In genomic region chr1:172669011-172669410, GRCh38 we compare ENCODE assay signal across 25 cellular contexts. TPM values are rescaled to one million over a fixed set of nuclear protein-coding genes. Genes with fewer than 3 reads are reported as not detected.
A peak's percentile ranks its signal among the peaks of the same experiment; 100 is the strongest.
DNase-seq lines count a peak whose midpoint lies in the region; ATAC-seq and TF ChIP-seq lines count a peak whose summit lies in the region.
"Had no signal": no experiment of that assay in that cellular context is flagged by ENCODE, and none has a peak within 500 bp of the region (broad histone marks: within the 10 kb centered on the region; RNA-seq: fewer than 3 reads in every experiment).

No MANE protein-coding gene starts in this region.

- no peak for TF ChIP-seq CTCF in brain microvascular endothelial cell (IDR thresholded peaks at IDR 0.05; ENCODE audit: low read depth, low read length, missing control alignments)

- no peak overlapping the region for H3K27ac ChIP-seq in CD8-positive, alpha-beta memory T cell (ENCODE audit: low read depth, low read length)
- no peak overlapping the region for H3K27ac ChIP-seq in brain microvascular endothelial cell

- no peak overlapping the region for H3K4me3 ChIP-seq in CD8-positive, alpha-beta memory T cell (ENCODE audit: low read length)
- no peak overlapping the region for H3K4me3 ChIP-seq in brain microvascular endothelial cell (ENCODE audit: low read depth, low read length)

- peaks cover 36% of the 10 kb centered on the region for H3K36me3 Mint-ChIP-seq in activated CD4-positive, alpha-beta memory T cell treated with anti-CD3 and anti-CD28 coated beads for 36 hours
- H3K36me3 Mint-ChIP-seq in activated CD4-positive, alpha-beta memory T cell treated with anti-CD3 and anti-CD28 coated beads, Interleukin-2, amount 10 ng/mL, durations not matched to agents 7 days and 5 days (ENCODE audit: low read depth): peaks cover 39% of the 10 kb centered on the region
- peaks cover 19 to 42% (median 27%) of the 10 kb centered on the region in 3 donors for H3K36me3 Mint-ChIP-seq in CD8-positive, alpha-beta memory T cell
- H3K36me3 Mint-ChIP-seq in activated T-helper 17 cell treated with anti-CD3 and anti-CD28 coated beads, Interleukin-2, amount 50 U/mL, for 72 hours (ENCODE audit: low read depth): peaks cover 57% of the 10 kb centered on the region
- H3K36me3 Mint-ChIP-seq in immature natural killer cell: peaks cover 55 to 67% (median 57%) of the 10 kb centered on the region in 3 donors

- CTCF ChIA-PET in activated CD4-positive, alpha-beta memory T cell treated with anti-CD3 and anti-CD28 coated beads for 36 hours (lab: Charles Lee): no interaction called here
- CTCF ChIA-PET in activated CD4-positive, alpha-beta memory T cell treated with anti-CD3 and anti-CD28 coated beads, Interleukin-2, amount 10 ng/mL, durations not matched to agents 7 days and 5 days (lab: Charles Lee): no interaction called here
- CTCF ChIA-PET in CD8-positive, alpha-beta memory T cell (lab: Charles Lee): no interaction called here

- POLR2A ChIA-PET in activated CD4-positive, alpha-beta memory T cell treated with anti-CD3 and anti-CD28 coated beads for 36 hours (lab: Charles Lee): interaction anchor here (1.7 kb wide), 1 partner anchor 10 kb away, joined by 9 read pairs; the partner anchor contains the start of gene FASLG
- POLR2A ChIA-PET in activated CD4-positive, alpha-beta memory T cell treated with anti-CD3 and anti-CD28 coated beads, Interleukin-2, amount 10 ng/mL, durations not matched to agents 7 days and 5 days (lab: Charles Lee): no interaction called here
- POLR2A ChIA-PET in CD8-positive, alpha-beta memory T cell (lab: Charles Lee): no interaction called here

- in situ Hi-C loops in brain microvascular endothelial cell (cut with HindIII; ENCODE audit: low pct_ligation_motif_present, low sequenced_read_pairs): no loop called here

- H3K27me3 ChIP-seq in CD8-positive, alpha-beta memory T cell (ENCODE audit: insufficient read depth, low read length, poor library complexity, severe bottlenecking): no peaks in the 10 kb centered on the region
- H3K27me3 ChIP-seq in brain microvascular endothelial cell (replicated peaks): no peaks in the 10 kb centered on the region

- peaks cover 51% of the 10 kb centered on the region for H3K4me1 ChIP-seq in CD8-positive, alpha-beta memory T cell (ENCODE audit: insufficient read depth, low read length)

- DNase-seq in activated CD4-positive, alpha-beta memory T cell treated with anti-CD3 and anti-CD28 coated beads for 36 hours: no peak
- DNase-seq in activated CD4-positive, alpha-beta memory T cell treated with anti-CD3 and anti-CD28 coated beads, Interleukin-2, amount 10 ng/mL, durations not matched to agents 7 days and 5 days: no peak
- DNase-seq in CD8-positive, alpha-beta memory T cell: no peak
- DNase-seq in immature natural killer cell (no peak), NCI-H1105 treated with DMSO at 0.1 percent for 48 hours (lab: John Stamatoyannopoulos, UW) (no peak), brain microvascular endothelial cell (no peak), DMS79 (lab: John Stamatoyannopoulos, UW) (no peak)
- DNase-seq: AML-193; C1 segment of cervical spinal cord; Calu3; CD8-positive, alpha-beta T cell; GDM1; Karpas-422; MV-4-11; NCI-H1694; NCI-H2081 treated with DMSO at 0.1 percent for 48 hours; NCI-H2171 treated with DMSO at 0.1 percent for 48 hours; NCI-H524 treated with DMSO at 0.1 percent for 48 hours; NCI-H82 had no signal

- ATAC-seq in activated T-helper 17 cell treated with anti-CD3 and anti-CD28 coated beads, Interleukin-2, amount 50 U/mL, for 72 hours (replicated peaks): peak; percentile 10
- ATAC-seq: CD8-positive, alpha-beta T cell; HCT116 had no signal

- H3K9me3 Mint-ChIP-seq in activated CD4-positive, alpha-beta memory T cell treated with anti-CD3 and anti-CD28 coated beads for 36 hours: no peaks in the 10 kb centered on the region
- H3K9me3 Mint-ChIP-seq in activated CD4-positive, alpha-beta memory T cell treated with anti-CD3 and anti-CD28 coated beads, Interleukin-2, amount 10 ng/mL, durations not matched to agents 7 days and 5 days: no peaks in the 10 kb centered on the region
- H3K9me3 Mint-ChIP-seq in CD8-positive, alpha-beta memory T cell: no peaks in the 10 kb centered on the region
- H3K9me3 Mint-ChIP-seq in activated T-helper 17 cell treated with anti-CD3 and anti-CD28 coated beads, Interleukin-2, amount 50 U/mL, for 72 hours: no peaks in the 10 kb centered on the region
- no peaks in the 10 kb centered on the region for H3K9me3 Mint-ChIP-seq in immature natural killer cell
- H3K9me3 Mint-ChIP-seq: CD8-positive, alpha-beta T cell had no signal

- peaks cover 77% of the 10 kb centered on the region for H3K4me1 Mint-ChIP-seq in activated CD4-positive, alpha-beta memory T cell treated with anti-CD3 and anti-CD28 coated beads for 36 hours (ENCODE audit: low read depth)
- H3K4me1 Mint-ChIP-seq in activated CD4-positive, alpha-beta memory T cell treated with anti-CD3 and anti-CD28 coated beads, Interleukin-2, amount 10 ng/mL, durations not matched to agents 7 days and 5 days: peaks cover 41% of the 10 kb centered on the region
- peaks cover 78 to 88% (median 86%) of the 10 kb centered on the region in 3 donors for H3K4me1 Mint-ChIP-seq in CD8-positive, alpha-beta memory T cell
- peaks cover 34% of the 10 kb centered on the region for H3K4me1 Mint-ChIP-seq in activated T-helper 17 cell treated with anti-CD3 and anti-CD28 coated beads, Interleukin-2, amount 50 U/mL, for 72 hours
- peaks cover 96 to 100% of the 10 kb centered on the region in 2 donors for H3K4me1 Mint-ChIP-seq in immature natural killer cell

- H3K36me3 ChIP-seq in CD8-positive, alpha-beta memory T cell (ENCODE audit: insufficient read depth, low read length): no peaks in the 10 kb centered on the region
- H3K36me3 ChIP-seq in brain microvascular endothelial cell (replicated peaks): no peaks in the 10 kb centered on the region

- H3K27ac Mint-ChIP-seq in activated CD4-positive, alpha-beta memory T cell treated with anti-CD3 and anti-CD28 coated beads for 36 hours: peak overlapping the region; percentile 28
- no peak overlapping the region for H3K27ac Mint-ChIP-seq in activated CD4-positive, alpha-beta memory T cell treated with anti-CD3 and anti-CD28 coated beads, Interleukin-2, amount 10 ng/mL, durations not matched to agents 7 days and 5 days
- H3K27ac Mint-ChIP-seq in CD8-positive, alpha-beta memory T cell: peak overlapping the region in 5 of 8 donors; percentile 36 to 84 (median 59)
- H3K27ac Mint-ChIP-seq in activated T-helper 17 cell treated with anti-CD3 and anti-CD28 coated beads, Interleukin-2, amount 50 U/mL, for 72 hours: peak overlapping the region; percentile 86
- peak overlapping the region; percentile 96 to 100 (median 99) for H3K27ac Mint-ChIP-seq in immature natural killer cell

- no peaks in the 10 kb centered on the region for H3K9me3 ChIP-seq in CD8-positive, alpha-beta memory T cell (ENCODE audit: low read length)

- H3K4me3 Mint-ChIP-seq in activated CD4-positive, alpha-beta memory T cell treated with anti-CD3 and anti-CD28 coated beads for 36 hours: no peak overlapping the region
- H3K4me3 Mint-ChIP-seq in activated CD4-positive, alpha-beta memory T cell treated with anti-CD3 and anti-CD28 coated beads, Interleukin-2, amount 10 ng/mL, durations not matched to agents 7 days and 5 days: no peak overlapping the region
- peak overlapping the region in 2 of 7 donors; percentile 18 to 24 for H3K4me3 Mint-ChIP-seq in CD8-positive, alpha-beta memory T cell
- peak overlapping the region; percentile 72 for H3K4me3 Mint-ChIP-seq in activated T-helper 17 cell treated with anti-CD3 and anti-CD28 coated beads, Interleukin-2, amount 50 U/mL, for 72 hours
- peak overlapping the region in 4 of 5 donors; percentile 28 to 77 (median 41) for H3K4me3 Mint-ChIP-seq in immature natural killer cell
- H3K4me3 Mint-ChIP-seq: CD8-positive, alpha-beta T cell had no signal

- intact Hi-C loops in activated CD4-positive, alpha-beta memory T cell treated with anti-CD3 and anti-CD28 coated beads for 36 hours (cut with micrococcal nuclease): no loop called here

- peaks cover 3% of the 10 kb centered on the region for H3K27me3 Mint-ChIP-seq in activated CD4-positive, alpha-beta memory T cell treated with anti-CD3 and anti-CD28 coated beads for 36 hours
- no peaks in the 10 kb centered on the region for H3K27me3 Mint-ChIP-seq in activated CD4-positive, alpha-beta memory T cell treated with anti-CD3 and anti-CD28 coated beads, Interleukin-2, amount 10 ng/mL, durations not matched to agents 7 days and 5 days
- no peaks in the 10 kb centered on the region for H3K27me3 Mint-ChIP-seq in CD8-positive, alpha-beta memory T cell
- no peaks in the 10 kb centered on the region for H3K27me3 Mint-ChIP-seq in activated T-helper 17 cell treated with anti-CD3 and anti-CD28 coated beads, Interleukin-2, amount 50 U/mL, for 72 hours
- H3K27me3 Mint-ChIP-seq in immature natural killer cell (ENCODE audit: low read depth in 3 of 3): peaks cover 4 to 9% (median 5%) of the 10 kb centered on the region in 3 donors

RNA-seq across cellular contexts. Expression of gene FASLG, which starts 10.1 kb away (rescaled TPM):
- 1 to 10 TPM; 8.2 to 8.6 TPM for total RNA-seq in activated CD4-positive, alpha-beta memory T cell treated with anti-CD3 and anti-CD28 coated beads for 36 hours
- total RNA-seq in activated CD4-positive, alpha-beta memory T cell treated with anti-CD3 and anti-CD28 coated beads, Interleukin-2, amount 10 ng/mL, durations not matched to agents 7 days and 5 days: 1 to 10 TPM; 3.6 to 3.9 TPM
- 10 to 100 TPM; 45.8 to 46.6 TPM for total RNA-seq in CD8-positive, alpha-beta memory T cell
- 10.6 TPM for polyA plus RNA-seq in CD8-positive, alpha-beta memory T cell
- 10 to 100 TPM in 1 of 2 donors, 1 to 10 TPM in 1; 2.7 to 11.3 TPM for total RNA-seq in activated T-helper 17 cell treated with anti-CD3 and anti-CD28 coated beads, Interleukin-2, amount 50 U/mL, for 72 hours
- polyA plus RNA-seq in immature natural killer cell: 10 to 100 TPM; 20.7 to 60.6 (median 40.2) TPM
- total RNA-seq: A172, Calu3, H1, M059J had no signal
- polyA plus RNA-seq: AG04450, H1 had no signal

Comparison
In these comparisons a context has a peak if more than half of its experiments do, and no peak if none do; other contexts are left out.
1. H3K4me3 Mint-ChIP-seq: peak in activated T-helper 17 cell treated with anti-CD3 and anti-CD28 coated beads, Interleukin-2, amount 50 U/mL, for 72 hours (single experiment) and immature natural killer cell (4 of 5); none in activated CD4-positive, alpha-beta memory T cell treated with anti-CD3 and anti-CD28 coated beads for 36 hours (single experiment) and activated CD4-positive, alpha-beta memory T cell treated with anti-CD3 and anti-CD28 coated beads, Interleukin-2, amount 10 ng/mL, durations not matched to agents 7 days and 5 days (single experiment).